ENCODE assay signal across 11 cellular contexts in genomic region chr15:63678383-63678782, GRCh38.
"Had no signal": no experiment of that assay in that cellular context is flagged by ENCODE, and none has a peak within 500 bp of the region (broad histone marks: within the 10 kb centered on the region; RNA-seq: fewer than 3 reads in every experiment).

No MANE protein-coding gene starts in this region.

- H3K79me2 ChIP-seq: hepatocyte had no signal

- H3K27ac ChIP-seq: hepatocyte, left ventricle myocardium inferior, tibial nerve, vagina, WERI-Rb-1 had no signal

- H3K27me3 Mint-ChIP-seq: natural killer cell treated with Interleukin-12 subunit alpha and Interleukin-12 subunit beta and Interleukin-15 and Interleukin-18, amount 100 ng/mL, for 72 hours; stimulated activated naive B cell treated with anti-CD40 and anti-IgM and Interleukin-4, amounts not matched to agents 10 μg/mL and 1 μg/mL and 100 μg/mL, for 72 hours had no signal

- H2AFZ ChIP-seq: hepatocyte had no signal

- H3K9me3 Mint-ChIP-seq: natural killer cell treated with Interleukin-12 subunit alpha and Interleukin-12 subunit beta and Interleukin-15 and Interleukin-18, amount 100 ng/mL, for 72 hours; stimulated activated naive B cell treated with anti-CD40 and anti-IgM and Interleukin-4, amounts not matched to agents 10 μg/mL and 1 μg/mL and 100 μg/mL, for 72 hours had no signal

- H3K4me1 ChIP-seq: tibial nerve, vagina had no signal

- ATAC-seq: natural killer cell treated with Interleukin-12 subunit alpha and Interleukin-12 subunit beta and Interleukin-15 and Interleukin-18, amount 100 ng/mL, for 72 hours; stimulated activated naive B cell treated with anti-CD40 and anti-IgM and Interleukin-4, amounts not matched to agents 10 μg/mL and 1 μg/mL and 100 μg/mL, for 72 hours had no signal

- H3K4me3 Mint-ChIP-seq: natural killer cell treated with Interleukin-12 subunit alpha and Interleukin-12 subunit beta and Interleukin-15 and Interleukin-18, amount 100 ng/mL, for 72 hours; stimulated activated naive B cell treated with anti-CD40 and anti-IgM and Interleukin-4, amounts not matched to agents 10 μg/mL and 1 μg/mL and 100 μg/mL, for 72 hours had no signal

- H3K27me3 ChIP-seq: hepatocyte, tibial nerve, vagina had no signal

- DNase-seq: activated CD4-positive, alpha-beta T cell treated with anti-CD3 and anti-CD28 coated beads, Interleukin-2, amount 50 U/mL, for 48 hours; activated effector memory CD4-positive, alpha-beta T cell treated with Interleukin-2 at 50 U/mL for 16 hours; mesenchymal stem cell; nucleus accumbens; stimulated activated naive B cell treated with anti-CD40 and anti-IgM and Interleukin-4, amounts not matched to agents 10 μg/mL and 1 μg/mL and 100 μg/mL, for 72 hours; WERI-Rb-1 had no signal

- H3K4me3 ChIP-seq: hepatocyte, left ventricle myocardium inferior, tibial nerve, vagina had no signal

- H3K27ac Mint-ChIP-seq: natural killer cell treated with Interleukin-12 subunit alpha and Interleukin-12 subunit beta and Interleukin-15 and Interleukin-18, amount 100 ng/mL, for 72 hours; stimulated activated naive B cell treated with anti-CD40 and anti-IgM and Interleukin-4, amounts not matched to agents 10 μg/mL and 1 μg/mL and 100 μg/mL, for 72 hours had no signal

- H3K9me3 ChIP-seq: left ventricle myocardium inferior, tibial nerve, vagina had no signal

- H3K4me2 ChIP-seq: hepatocyte had no signal
